In genomic region chr2:127810637-127811396, GRCh38 we compare ENCODE assay signal across 8 cellular contexts. TPM values are rescaled to one million over a fixed set of nuclear protein-coding genes. Genes with fewer than 3 reads are reported as not detected.
DNase-seq lines count a peak whose midpoint lies in the region; ATAC-seq, FAIRE-seq and TF ChIP-seq lines count a peak whose summit lies in the region.

TSS of gene WDR33 (minus strand) at chr2:127811171. CDS start at chr2:127770981, 40,190 bp downstream.

- H3K4me3 Mint-ChIP-seq in central memory CD8-positive, alpha-beta T cell = peak within 1 kb of the TSS; percentile 98

- peaks cover 0 to 6% of the 10 kb centered on the region in 2 donors for H3K4me1 ChIP-seq in kidney (ENCODE audit: control insufficient read depth in 1 of 2, insufficient read depth in 1 of 2, low read depth in 1 of 2, low read length in 2 of 2)

- peak within 1 kb of the TSS; percentile 89 to 97 for H3K9ac ChIP-seq in kidney (ENCODE audit: low read length in 2 of 2)

- no peaks in the 10 kb centered on the region for H3K27me3 Mint-ChIP-seq in central memory CD8-positive, alpha-beta T cell

- peak; percentile 99 for DNase-seq in AG20443 (ENCODE audit: low spot score)
- peak; percentile 67 to 95 for DNase-seq in NCI-H446 (lab: John Stamatoyannopoulos, UW)
- DNase-seq in activated CD4-positive, CD25-positive, alpha-beta regulatory T cell treated with anti-CD3 and anti-CD28 coated beads, Interleukin-2, amount 50 U/mL, for 16 hours (ENCODE audit: low read depth, low spot score) = peak; percentile 90
- DNase-seq in central memory CD8-positive, alpha-beta T cell (ENCODE audit: low spot score in 2 of 2) = peak; percentile 81 to 89
- peak; percentile 96 for DNase-seq in kidney
- DNase-seq in stimulated activated CD4-positive, alpha-beta T cell treated with anti-CD3 and anti-CD28 coated beads, Interleukin-15, amount 100 ng/mL, for 48 hours (ENCODE audit: low read depth in 2 of 2) = peak; percentile 90 to 96

- FAIRE-seq in kidney (lab: Jason Lieb, UNC) = no peak

- peak within 1 kb of the TSS; percentile 100 for H3K27ac Mint-ChIP-seq in central memory CD8-positive, alpha-beta T cell (ENCODE audit: low read depth)

- peaks cover 44% of the 10 kb centered on the region for H3K4me1 Mint-ChIP-seq in central memory CD8-positive, alpha-beta T cell

- peak within 1 kb of the TSS; percentile 89 to 95 for H3K27ac ChIP-seq in kidney (ENCODE audit: low read depth in 2 of 2, low read length in 2 of 2)

- intact Hi-C loops in kidney (cut with DNase I) = no loop called here

- H3K36me3 ChIP-seq in kidney (ENCODE audit: control insufficient read depth in 1 of 2, insufficient read depth in 2 of 2, low read length in 2 of 2) = no peaks in the 10 kb centered on the region

- ATAC-seq in GM19025 (IDR thresholded peaks at IDR 0.05; ENCODE audit: low read depth, unreplicated experiment) (peak; percentile 98), HG03342 (IDR thresholded peaks at IDR 0.05; ENCODE audit: unreplicated experiment) (peak; percentile 96)
- ATAC-seq in central memory CD8-positive, alpha-beta T cell (replicated peaks; ENCODE audit: extremely low read depth, poor library complexity, severe bottlenecking) = peak; percentile 98

- peak within 1 kb of the TSS; percentile 86 to 100 for H3K4me3 ChIP-seq in kidney (ENCODE audit: low read length in 2 of 2)

- no peak for TF ChIP-seq CTCF in kidney (IDR thresholded peaks at IDR 0.05; ENCODE audit: borderline replicate concordance, extremely low read depth, insufficient read depth)

- no peaks in the 10 kb centered on the region for H3K9me3 ChIP-seq in kidney (ENCODE audit: control insufficient read depth in 1 of 2, low read length in 2 of 2)

- no peaks in the 10 kb centered on the region for H3K9me3 Mint-ChIP-seq in central memory CD8-positive, alpha-beta T cell

- peaks cover 20% of the 10 kb centered on the region for H3K36me3 Mint-ChIP-seq in central memory CD8-positive, alpha-beta T cell (ENCODE audit: insufficient read depth)

RNA-seq across cellular contexts. Expression of gene WDR33, which starts in this region (rescaled TPM):
- total RNA-seq in kidney = 60.2 TPM
- polyA plus RNA-seq in kidney (ENCODE audit: insufficient read depth, low read depth, low replicate concordance) = 19.8 TPM

Comparison
In these comparisons a context has a peak if more than half of its experiments do, and no peak if none do; other contexts are left out.
1. Peak in every context shown above with its lines: DNase-seq, ATAC-seq, H3K4me3 ChIP-seq and H3K27ac ChIP-seq.